ENCODE assay signal across 19 cellular contexts in genomic region chr9:36211510-36211909, GRCh38. TPM values are rescaled to one million over a fixed set of nuclear protein-coding genes. Genes with fewer than 3 reads are reported as not detected.
DNase-seq lines count a peak whose midpoint lies in the region; ATAC-seq and TF ChIP-seq lines count a peak whose summit lies in the region.
"Had no signal": no experiment of that assay in that cellular context is flagged by ENCODE, and none has a peak within 500 bp of the region (broad histone marks: within the 10 kb centered on the region; RNA-seq: fewer than 3 reads in every experiment).

No MANE protein-coding gene starts in this region.

- H3K4me3 Mint-ChIP-seq in effector memory CD8-positive, alpha-beta T cell = no peak overlapping the region
- H3K4me3 Mint-ChIP-seq in activated naive CD4-positive, alpha-beta T cell treated with anti-CD3 and anti-CD28 coated beads, Interleukin-2, amount 10 ng/mL, durations not matched to agents 7 days and 5 days = no peak overlapping the region
- H3K4me3 Mint-ChIP-seq: activated T-cell treated with anti-CD3 and anti-CD28 coated beads, Interleukin-2, amount 50 U/mL, for 4 hours had no signal

- H3K27ac Mint-ChIP-seq in effector memory CD8-positive, alpha-beta T cell = peak overlapping the region; percentile 78 to 82
- H3K27ac Mint-ChIP-seq in activated naive CD4-positive, alpha-beta T cell treated with anti-CD3 and anti-CD28 coated beads, Interleukin-2, amount 10 ng/mL, durations not matched to agents 7 days and 5 days = no peak overlapping the region

- peaks cover 56% of the 10 kb centered on the region for H3K36me3 Mint-ChIP-seq in effector memory CD8-positive, alpha-beta T cell (ENCODE audit: insufficient read depth)
- peaks cover 69% of the 10 kb centered on the region for H3K36me3 Mint-ChIP-seq in activated naive CD4-positive, alpha-beta T cell treated with anti-CD3 and anti-CD28 coated beads, Interleukin-2, amount 10 ng/mL, durations not matched to agents 7 days and 5 days

- no peak overlapping the region for H3K4me3 ChIP-seq in left ventricle myocardium inferior
- H3K4me3 ChIP-seq: K562, suprapubic skin had no signal

- intact Hi-C loops in left ventricle myocardium inferior (cut with micrococcal nuclease) (no loop called here), Right ventricle myocardium superior (cut with DNase I) (no loop called here)

- POLR2A ChIA-PET in RWPE1 (lab: Yijun Ruan, JAX; ENCODE audit: low non-redundant PET) = no interaction called here

- H3K27ac ChIP-seq in left ventricle myocardium inferior (replicated peaks) = peak overlapping the region; percentile 72
- H3K27ac ChIP-seq in RWPE1 = 0 out of 2 replicates have a peak overlapping the region, but pooled peaks have one; percentile 4
- H3K27ac ChIP-seq in substantia nigra (ENCODE audit: low read depth, low read length, poor library complexity, severe bottlenecking) = peak overlapping the region; percentile 51
- H3K27ac ChIP-seq: suprapubic skin had no signal

- TF ChIP-seq CTCF in left ventricle myocardium inferior (IDR thresholded peaks at IDR 0.05; ENCODE audit: borderline replicate concordance) = no peak
- no peak for TF ChIP-seq CTCF in RWPE1 (conservative IDR thresholded peaks at IDR 0.05; ENCODE audit: low read depth)

- CTCF ChIA-PET in RWPE1 (lab: Yijun Ruan, JAX) = interaction anchor here (0.6 kb wide), 1 partner anchor 176 kb away, joined by 3 read pairs; no protein-coding TSS in a partner anchor
- CTCF ChIA-PET in activated naive CD4-positive, alpha-beta T cell treated with anti-CD3 and anti-CD28 coated beads, Interleukin-2, amount 10 ng/mL, durations not matched to agents 7 days and 5 days (lab: Charles Lee) = no interaction called here

- H3K9me3 Mint-ChIP-seq in effector memory CD8-positive, alpha-beta T cell = no peaks in the 10 kb centered on the region
- H3K9me3 Mint-ChIP-seq in activated naive CD4-positive, alpha-beta T cell treated with anti-CD3 and anti-CD28 coated beads, Interleukin-2, amount 10 ng/mL, durations not matched to agents 7 days and 5 days = no peaks in the 10 kb centered on the region
- H3K9me3 Mint-ChIP-seq: activated naive CD4-positive, alpha-beta T cell treated with anti-CD3 and anti-CD28 coated beads, Interleukin-2, amount 50 U/mL, for 72 hours; activated T-cell treated with anti-CD3 and anti-CD28 coated beads, Interleukin-2, amount 50 U/mL, for 4 hours had no signal

- no peak for DNase-seq in left ventricle myocardium inferior
- no peak for DNase-seq in Right ventricle myocardium superior
- DNase-seq in RWPE1 (ENCODE audit: low spot score) = no peak
- no peak for DNase-seq in effector memory CD8-positive, alpha-beta T cell
- DNase-seq in substantia nigra (lab: John Stamatoyannopoulos, UW) = peak in 2 of 49 donors; percentile 8
- no peak for DNase-seq in stimulated activated CD4-positive, alpha-beta T cell treated with anti-CD3 and anti-CD28 coated beads, Interleukin-2, amount 100 ng/mL, for 48 hours
- no peak for DNase-seq in SIG-M5 treated with dmso at 0.1 percent for 504 hours (lab: John Stamatoyannopoulos, UW; ENCODE audit: unreplicated experiment)
- no peak for DNase-seq in activated naive CD4-positive, alpha-beta T cell treated with anti-CD3 and anti-CD28 coated beads, Interleukin-2, amount 10 ng/mL, durations not matched to agents 7 days and 5 days
- DNase-seq: activated CD4-positive, alpha-beta T cell treated with anti-CD3 and anti-CD28 coated beads, Interleukin-2, amount 50 U/mL, for 1 hour; activated T-cell treated with anti-CD3 and anti-CD28 coated beads, Interleukin-2, amount 50 U/mL, for 4 hours; C1 segment of cervical spinal cord; GDM1; MM.1S; NCI-H1436; NCI-H526; stimulated activated CD4-positive, alpha-beta T cell treated with anti-CD3 and anti-CD28 coated beads, Interleukin-4, amount 100 ng/mL, for 4 hours had no signal

- H3K9me3 ChIP-seq in left ventricle myocardium inferior (replicated peaks) = no peaks in the 10 kb centered on the region
- H3K9me3 ChIP-seq: suprapubic skin had no signal

- peaks cover 53% of the 10 kb centered on the region for H3K36me3 ChIP-seq in left ventricle myocardium inferior

- H3K4me1 ChIP-seq in left ventricle myocardium inferior = peaks cover 100% of the 10 kb centered on the region

- H3K4me1 Mint-ChIP-seq in effector memory CD8-positive, alpha-beta T cell (ENCODE audit: low read depth in 2 of 2) = peaks cover 36 to 55% of the 10 kb centered on the region in 2 donors
- peaks cover 46% of the 10 kb centered on the region for H3K4me1 Mint-ChIP-seq in activated naive CD4-positive, alpha-beta T cell treated with anti-CD3 and anti-CD28 coated beads, Interleukin-2, amount 10 ng/mL, durations not matched to agents 7 days and 5 days

- no peaks in the 10 kb centered on the region for H3K27me3 Mint-ChIP-seq in effector memory CD8-positive, alpha-beta T cell
- H3K27me3 Mint-ChIP-seq in activated naive CD4-positive, alpha-beta T cell treated with anti-CD3 and anti-CD28 coated beads, Interleukin-2, amount 10 ng/mL, durations not matched to agents 7 days and 5 days = no peaks in the 10 kb centered on the region

- ATAC-seq in Right ventricle myocardium superior (ENCODE audit: poor library complexity) = no peak
- no peak for ATAC-seq in effector memory CD8-positive, alpha-beta T cell (replicated peaks)
- ATAC-seq: activated naive CD4-positive, alpha-beta T cell treated with anti-CD3 and anti-CD28 coated beads, Interleukin-2, amount 50 U/mL, for 72 hours; activated T-cell treated with anti-CD3 and anti-CD28 coated beads, Interleukin-2, amount 50 U/mL, for 4 hours; K562 had no signal

- H3K27me3 ChIP-seq in left ventricle myocardium inferior (ENCODE audit: low read depth) = no peaks in the 10 kb centered on the region
- H3K27me3 ChIP-seq: suprapubic skin had no signal

RNA-seq across cellular contexts. Expression of gene CLTA, which starts 20.8 kb away (rescaled TPM):
- total RNA-seq in left ventricle myocardium inferior (60.4 TPM), Right ventricle myocardium superior (63.0 TPM)

RNA-seq across cellular contexts. Expression of gene CCIN, which starts 42.3 kb away (rescaled TPM):
- total RNA-seq in left ventricle myocardium inferior = not detected
- not detected for total RNA-seq in Right ventricle myocardium superior
- total RNA-seq: activated naive CD4-positive, alpha-beta T cell treated with anti-CD3 and anti-CD28 coated beads, Interleukin-2, amount 50 U/mL, for 72 hours; activated T-cell treated with anti-CD3 and anti-CD28 coated beads, Interleukin-2, amount 50 U/mL, for 4 hours; K562; suprapubic skin had no signal

RNA-seq across cellular contexts. Expression of gene GNE, which starts 46.7 kb away (rescaled TPM):
- total RNA-seq in left ventricle myocardium inferior = 11.7 TPM
- 12.4 TPM for total RNA-seq in Right ventricle myocardium superior

Comparison
In these comparisons a context has a peak if more than half of its experiments do, and no peak if none do; other contexts are left out.
1. H3K27ac ChIP-seq: peak in every context shown above with its lines; median percentile 72 in left ventricle myocardium inferior; 51 in substantia nigra; 4 in RWPE1.